ENCODE assay signal across 22 cellular contexts in the genomic region with DNA sequence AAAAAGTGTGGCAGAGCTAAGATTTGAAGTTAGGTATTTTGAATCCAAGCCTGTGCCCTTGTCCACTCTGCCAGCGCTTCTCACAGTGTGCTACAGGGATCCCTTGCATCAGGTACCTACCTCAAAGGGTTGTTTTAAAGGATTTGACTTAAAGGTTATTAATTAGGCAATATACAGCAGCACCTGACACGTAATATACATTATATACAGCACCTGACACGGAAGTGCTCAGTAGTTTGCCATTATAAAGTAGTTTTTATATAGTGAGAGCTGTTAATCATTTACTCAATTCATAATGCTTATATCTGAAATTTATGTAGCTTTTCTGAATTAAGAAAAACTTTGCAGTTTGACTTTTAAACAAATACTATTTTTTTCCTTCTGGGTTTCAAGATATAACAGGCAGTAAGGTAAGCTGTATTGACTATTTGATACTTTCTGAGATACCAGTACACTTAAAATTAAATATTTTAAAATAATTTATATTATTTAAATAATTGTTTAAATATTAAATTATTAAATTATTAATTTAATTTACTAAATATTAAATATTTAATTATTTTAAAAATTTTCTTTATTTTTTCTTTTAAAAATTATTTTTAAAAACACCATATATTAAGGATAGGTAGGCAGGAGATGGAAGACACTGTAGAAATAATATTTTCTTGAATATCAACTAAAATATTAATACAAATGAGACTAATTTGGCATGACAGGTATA.
"Had no signal": no experiment of that assay in that cellular context is flagged by ENCODE, and none has a peak within 500 bp of the region (broad histone marks: within the 10 kb centered on the region; RNA-seq: fewer than 3 reads in every experiment).

No MANE protein-coding gene starts in this region.

- H3K36me3 ChIP-seq: uterus had no signal

- H3K4me3 ChIP-seq: coronary artery, esophagus squamous epithelium, lower lobe of right lung, psoas muscle, sigmoid colon, spleen, testis, tibial artery, upper lobe of left lung, uterus had no signal

- H3K9me3 ChIP-seq: esophagus squamous epithelium, lower lobe of right lung, psoas muscle, sigmoid colon, spleen, testis, tibial artery, upper lobe of left lung, uterus had no signal

- ATAC-seq: left ventricle myocardium superior; lower lobe of right lung; natural killer cell; psoas muscle; right cardiac atrium; stimulated activated memory B cell treated with anti-CD40 and anti-IgM and Interleukin-4, amounts not matched to agents 10 μg/mL and 1 μg/mL and 100 μg/mL, for 72 hours; stimulated activated naive CD8-positive, alpha-beta T cell treated with anti-CD3 and anti-CD28 coated beads, Interleukin-15, Interleukin-2, amounts not matched to agents 100 U/mL and 50 U/mL, for 24 hours had no signal

- H3K27ac Mint-ChIP-seq: natural killer cell; stimulated activated memory B cell treated with anti-CD40 and anti-IgM and Interleukin-4, amounts not matched to agents 10 μg/mL and 1 μg/mL and 100 μg/mL, for 72 hours had no signal

- H3K4me3 Mint-ChIP-seq: central memory CD8-positive, alpha-beta T cell; natural killer cell; stimulated activated memory B cell treated with anti-CD40 and anti-IgM and Interleukin-4, amounts not matched to agents 10 μg/mL and 1 μg/mL and 100 μg/mL, for 72 hours had no signal

- H3K27me3 Mint-ChIP-seq: central memory CD8-positive, alpha-beta T cell; stimulated activated memory B cell treated with anti-CD40 and anti-IgM and Interleukin-4, amounts not matched to agents 10 μg/mL and 1 μg/mL and 100 μg/mL, for 72 hours had no signal

- H3K36me3 Mint-ChIP-seq: natural killer cell had no signal

- H3K27me3 ChIP-seq: esophagus squamous epithelium, sigmoid colon, spleen, testis, tibial artery, upper lobe of left lung, uterus had no signal

- H3K4me1 ChIP-seq: testis, uterus had no signal

- DNase-seq: dermis blood vessel endothelial cell; effector memory CD4-positive, alpha-beta T cell; erythroblast; esophagus squamous epithelium; foreskin melanocyte; left ventricle myocardium superior; lower lobe of right lung; natural killer cell; psoas muscle; right cardiac atrium; sigmoid colon; spleen; stimulated activated CD4-positive, alpha-beta T cell treated with anti-CD3 and anti-CD28 coated beads, Interleukin-4, amount 100 ng/mL, for 4 hours; stimulated activated naive CD8-positive, alpha-beta T cell treated with anti-CD3 and anti-CD28 coated beads, Interleukin-15, Interleukin-2, amounts not matched to agents 100 U/mL and 50 U/mL, for 24 hours; substantia nigra; testis; tibial artery; upper lobe of left lung; uterus had no signal

- H3K27ac ChIP-seq: coronary artery, esophagus squamous epithelium, lower lobe of right lung, psoas muscle, sigmoid colon, spleen, testis, tibial artery, upper lobe of left lung, uterus had no signal

- H3K9me3 Mint-ChIP-seq: central memory CD8-positive, alpha-beta T cell; natural killer cell; stimulated activated memory B cell treated with anti-CD40 and anti-IgM and Interleukin-4, amounts not matched to agents 10 μg/mL and 1 μg/mL and 100 μg/mL, for 72 hours had no signal
